In the genomic region with DNA sequence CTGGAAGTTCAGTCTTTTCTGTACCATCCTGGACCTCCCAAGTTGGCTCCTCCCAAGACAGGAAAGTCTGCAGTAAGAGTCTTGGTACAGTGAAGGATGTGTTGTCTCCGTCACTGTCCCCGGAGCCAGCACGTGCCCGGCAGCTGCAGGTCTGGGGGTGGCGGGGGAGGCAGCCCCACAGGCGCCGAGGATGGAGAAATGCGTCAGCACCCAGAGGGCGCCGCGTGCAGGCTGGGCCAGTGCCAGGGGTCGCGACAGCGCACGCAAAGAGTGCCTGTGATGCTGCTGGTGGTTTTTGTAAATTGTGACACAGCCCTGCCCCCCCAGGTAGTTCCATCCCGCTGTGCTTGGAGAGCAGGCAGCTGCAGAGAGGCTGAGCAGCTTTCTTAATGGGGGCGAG, we compare ENCODE assay signal across 17 cellular contexts.
DNase-seq lines count a peak whose midpoint lies in the region; ATAC-seq and TF ChIP-seq lines count a peak whose summit lies in the region.
"Had no signal": no experiment of that assay in that cellular context is flagged by ENCODE, and none has a peak within 500 bp of the region (broad histone marks: within the 10 kb centered on the region; RNA-seq: fewer than 3 reads in every experiment).

No MANE protein-coding gene starts in this region.

- peak overlapping the region in 2 of 11 experiments; percentile 32 to 57; a peak in 3 of 22 replicates for H3K27ac ChIP-seq in BLaER1 treated with 17β-estradiol and CSF1 and Interleukin-3, amounts not matched to agents 10 nM and 100 nM
- H3K27ac ChIP-seq in HEK293 (ENCODE audit: extremely low read depth, low read depth, low read length) (no peak overlapping the region), aorta (ENCODE audit: low read depth in 1 of 2, low read length in 2 of 2) (no peak overlapping the region), upper lobe of right lung (no peak overlapping the region)
- H3K27ac ChIP-seq: suprapubic skin had no signal

- H3K9ac ChIP-seq in BLaER1 treated with 17β-estradiol and CSF1 and Interleukin-3, amounts not matched to agents 10 nM and 100 nM = peak overlapping the region in 1 of 11 experiments; percentile 57; a peak in 1 of 22 replicates

- no peaks in the 10 kb centered on the region for H3K9me3 ChIP-seq in BLaER1 treated with 17β-estradiol and CSF1 and Interleukin-3, amounts not matched to agents 10 nM and 100 nM (replicated peaks in 1 of 11)
- H3K9me3 ChIP-seq in HEK293 (ENCODE audit: control insufficient read depth, insufficient read depth, low read depth, low read length) (no peaks in the 10 kb centered on the region), aorta (ENCODE audit: control insufficient read depth, low read length) (no peaks in the 10 kb centered on the region), upper lobe of right lung (no peaks in the 10 kb centered on the region)
- H3K9me3 ChIP-seq: suprapubic skin had no signal

- H3K27me3 ChIP-seq in BLaER1 treated with 17β-estradiol and CSF1 and Interleukin-3, amounts not matched to agents 10 nM and 100 nM = peaks cover 0 to 26% (median 14%) of the 10 kb centered on the region in 11 experiments; a peak in 12 of 22 replicates
- H3K27me3 ChIP-seq in aorta (ENCODE audit: control insufficient read depth in 1 of 2, insufficient read depth in 2 of 2, low read length in 1 of 2) = no peaks in the 10 kb centered on the region
- peaks cover 6% of the 10 kb centered on the region for H3K27me3 ChIP-seq in upper lobe of right lung

- no peak overlapping the region for H3K4me3 ChIP-seq in BLaER1 treated with 17β-estradiol and CSF1 and Interleukin-3, amounts not matched to agents 10 nM and 100 nM
- H3K4me3 ChIP-seq in HEK293 (ENCODE audit: low read depth, low read length) (no peak overlapping the region), aorta (ENCODE audit: low read length in 2 of 2) (no peak overlapping the region), foreskin fibroblast (ENCODE audit: low read depth in 1 of 2, low read length in 2 of 2) (no peak overlapping the region), upper lobe of right lung (no peak overlapping the region)
- H3K4me3 ChIP-seq: GM12878, suprapubic skin had no signal

- intact Hi-C loops in aorta (cut with DNase I) (no loop called here), upper lobe of right lung (cut with DNase I) (no loop called here)

- POLR2A ChIA-PET in HEK293 (lab: Yijun Ruan, JAX) = no interaction called here

- ATAC-seq in aorta (ENCODE audit: low FRiP score) (no peak), upper lobe of right lung (no peak)
- ATAC-seq: GM12878; naive thymus-derived CD4-positive, alpha-beta T cell; Right ventricle myocardium inferior had no signal

- DNase-seq in anterior cingulate cortex (lab: John Stamatoyannopoulos, UW) (peak in 35 of 58 donors; percentile 14 to 84 (median 41)), mucosa of gallbladder (ENCODE audit: low spot score) (peak; percentile 25), aorta (no peak), foreskin fibroblast (no peak), upper lobe of right lung (no peak), GM20000 (ENCODE audit: low spot score) (no peak)
- DNase-seq: activated CD4-positive, alpha-beta T cell treated with anti-CD3 and anti-CD28 coated beads, Interleukin-2, amount 10 ng/mL, durations not matched to agents 24 days and 14 days; activated naive CD4-positive, alpha-beta T cell treated with anti-CD3 and anti-CD28 coated beads, Interleukin-2, amount 50 U/mL, for 16 hours; central memory CD4-positive, alpha-beta T cell; naive thymus-derived CD4-positive, alpha-beta T cell; NCI-H187; T1000 had no signal

- CTCF ChIA-PET in HEK293 (lab: Yijun Ruan, JAX) = no interaction called here

- peaks cover 9 to 83% (median 74%) of the 10 kb centered on the region in 10 experiments; a peak in 18 of 20 replicates for H3K4me1 ChIP-seq in BLaER1 treated with 17β-estradiol and CSF1 and Interleukin-3, amounts not matched to agents 10 nM and 100 nM
- H3K4me1 ChIP-seq in HEK293 (ENCODE audit: control insufficient read depth, insufficient read depth, low read length) = no peaks in the 10 kb centered on the region; the same call in 1 of the 2 replicates
- no peaks in the 10 kb centered on the region for H3K4me1 ChIP-seq in aorta (ENCODE audit: control insufficient read depth in 1 of 2, insufficient read depth in 2 of 2, low read length in 2 of 2)
- H3K4me1 ChIP-seq in upper lobe of right lung = no peaks in the 10 kb centered on the region
- H3K4me1 ChIP-seq: suprapubic skin had no signal

- TF ChIP-seq CTCF in HEK293 (tag by site-specific recombination; IDR thresholded peaks at IDR 0.05) = no peak
- TF ChIP-seq CTCF in foreskin fibroblast (IDR thresholded peaks at IDR 0.05; ENCODE audit: low read depth, low read length) = no peak
- TF ChIP-seq CTCF in upper lobe of right lung (IDR thresholded peaks at IDR 0.05) = no peak
- no peak for TF ChIP-seq CTCF in GM20000 (IDR thresholded peaks at IDR 0.05; ENCODE audit: extremely low read depth, missing control alignments)

- H3K4me2 ChIP-seq in BLaER1 treated with 17β-estradiol and CSF1 and Interleukin-3, amounts not matched to agents 10 nM and 100 nM = peak overlapping the region; percentile 33 to 98 (median 67); a peak in 19 of 22 replicates

- WGBS in aorta, 2 donors = 73 to 76% methylated on average over 17 of the region's 17 CpGs

- no peaks in the 10 kb centered on the region for H3K36me3 ChIP-seq in BLaER1 treated with 17β-estradiol and CSF1 and Interleukin-3, amounts not matched to agents 10 nM and 100 nM
- no peaks in the 10 kb centered on the region for H3K36me3 ChIP-seq in HEK293 (ENCODE audit: control insufficient read depth in 2 of 2, insufficient read depth in 1 of 2, low read length in 2 of 2)
- no peaks in the 10 kb centered on the region for H3K36me3 ChIP-seq in aorta (ENCODE audit: control insufficient read depth in 1 of 2, insufficient read depth in 2 of 2, low read length in 1 of 2)
- H3K36me3 ChIP-seq in upper lobe of right lung = no peaks in the 10 kb centered on the region
- H3K36me3 ChIP-seq: suprapubic skin had no signal

- H4K20me1 ChIP-seq in BLaER1 treated with 17β-estradiol and CSF1 and Interleukin-3, amounts not matched to agents 10 nM and 100 nM = peaks cover 0 to 98% (median 15%) of the 10 kb centered on the region in 11 experiments; a peak in 11 of 22 replicates

TF ChIP-seq in HEK293, 187 proteins besides CTCF, POLR2A, EP300 and RAD21:
- TF ChIP-seq ZFP37 (tag by site-specific recombination; IDR thresholded peaks at IDR 0.05) (no peak), ZIC2 (tag by site-specific recombination; IDR thresholded peaks at IDR 0.05) (peak; percentile 88), GLIS1 (tag by site-specific recombination; IDR thresholded peaks at IDR 0.05) (peak; percentile 71), ZNF23 (tag by site-specific recombination; IDR thresholded peaks at IDR 0.05; ENCODE audit: borderline replicate concordance) (no peak), KLF16 (tag by site-specific recombination; IDR thresholded peaks at IDR 0.05) (no peak), ZFHX2 (tag by site-specific recombination; conservative IDR thresholded peaks at IDR 0.05) (peak; percentile 84), EGR2 (tag by site-specific recombination; IDR thresholded peaks at IDR 0.05; ENCODE audit: low read depth) (peak; percentile 62; the same call in 1 of the 2 replicates)
- TF ChIP-seq, protein P1, sequence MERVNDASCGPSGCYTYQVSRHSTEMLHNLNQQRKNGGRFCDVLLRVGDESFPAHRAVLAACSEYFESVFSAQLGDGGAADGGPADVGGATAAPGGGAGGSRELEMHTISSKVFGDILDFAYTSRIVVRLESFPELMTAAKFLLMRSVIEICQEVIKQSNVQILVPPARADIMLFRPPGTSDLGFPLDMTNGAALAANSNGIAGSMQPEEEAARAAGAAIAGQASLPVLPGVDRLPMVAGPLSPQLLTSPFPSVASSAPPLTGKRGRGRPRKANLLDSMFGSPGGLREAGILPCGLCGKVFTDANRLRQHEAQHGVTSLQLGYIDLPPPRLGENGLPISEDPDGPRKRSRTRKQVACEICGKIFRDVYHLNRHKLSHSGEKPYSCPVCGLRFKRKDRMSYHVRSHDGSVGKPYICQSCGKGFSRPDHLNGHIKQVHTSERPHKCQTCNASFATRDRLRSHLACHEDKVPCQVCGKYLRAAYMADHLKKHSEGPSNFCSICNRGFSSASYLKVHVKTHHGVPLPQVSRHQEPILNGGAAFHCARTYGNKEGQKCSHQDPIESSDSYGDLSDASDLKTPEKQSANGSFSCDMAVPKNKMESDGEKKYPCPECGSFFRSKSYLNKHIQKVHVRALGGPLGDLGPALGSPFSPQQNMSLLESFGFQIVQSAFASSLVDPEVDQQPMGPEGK (tag by site-specific recombination; IDR thresholded peaks at IDR 0.05) = 0 out of 2 replicates have a peak, but pooled peaks have one; percentile 49
- TF ChIP-seq, protein P2, sequence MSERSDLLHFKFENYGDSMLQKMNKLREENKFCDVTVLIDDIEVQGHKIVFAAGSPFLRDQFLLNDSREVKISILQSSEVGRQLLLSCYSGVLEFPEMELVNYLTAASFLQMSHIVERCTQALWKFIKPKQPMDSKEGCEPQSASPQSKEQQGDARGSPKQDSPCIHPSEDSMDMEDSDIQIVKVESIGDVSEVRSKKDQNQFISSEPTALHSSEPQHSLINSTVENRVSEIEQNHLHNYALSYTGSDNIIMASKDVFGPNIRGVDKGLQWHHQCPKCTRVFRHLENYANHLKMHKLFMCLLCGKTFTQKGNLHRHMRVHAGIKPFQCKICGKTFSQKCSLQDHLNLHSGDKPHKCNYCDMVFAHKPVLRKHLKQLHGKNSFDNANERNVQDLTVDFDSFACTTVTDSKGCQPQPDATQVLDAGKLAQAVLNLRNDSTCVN (tag by site-specific recombination; optimal IDR thresholded peaks at IDR 0.05) = peak; percentile 9

Comparison
In these comparisons a context has a peak if more than half of its experiments do, and no peak if none do; other contexts are left out.
1. DNase-seq: peak in anterior cingulate cortex (35 of 58) and mucosa of gallbladder (single experiment); none in aorta (0 of 2), foreskin fibroblast (0 of 2), upper lobe of right lung (single experiment) and GM20000 (single experiment).